8 cellular contexts compared by ENCODE assay signal in genomic region chr3:141231101-141231922, GRCh38. TPM values are rescaled to one million over a fixed set of nuclear protein-coding genes. Genes with fewer than 3 reads are reported as not detected.
DNase-seq lines count a peak whose midpoint lies in the region; ATAC-seq and TF ChIP-seq lines count a peak whose summit lies in the region.

A gene with protein sequence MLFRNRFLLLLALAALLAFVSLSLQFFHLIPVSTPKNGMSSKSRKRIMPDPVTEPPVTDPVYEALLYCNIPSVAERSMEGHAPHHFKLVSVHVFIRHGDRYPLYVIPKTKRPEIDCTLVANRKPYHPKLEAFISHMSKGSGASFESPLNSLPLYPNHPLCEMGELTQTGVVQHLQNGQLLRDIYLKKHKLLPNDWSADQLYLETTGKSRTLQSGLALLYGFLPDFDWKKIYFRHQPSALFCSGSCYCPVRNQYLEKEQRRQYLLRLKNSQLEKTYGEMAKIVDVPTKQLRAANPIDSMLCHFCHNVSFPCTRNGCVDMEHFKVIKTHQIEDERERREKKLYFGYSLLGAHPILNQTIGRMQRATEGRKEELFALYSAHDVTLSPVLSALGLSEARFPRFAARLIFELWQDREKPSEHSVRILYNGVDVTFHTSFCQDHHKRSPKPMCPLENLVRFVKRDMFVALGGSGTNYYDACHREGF (plus strand): TSS chr3:141231825. CDS start chr3:141260176, 28,351 bp downstream.

- TF ChIP-seq CTCF in fibroblast of lung (conservative IDR thresholded peaks at IDR 0.05 in 1 of 2, IDR thresholded peaks at IDR 0.05 in 1 of 2; ENCODE audit: low read depth in 1 of 2, low read length in 2 of 2), result peak; percentile 9 to 44

- DNase-seq in DMS79 (lab: John Stamatoyannopoulos, UW), result peak; percentile 45
- peak; percentile 76 for DNase-seq in HuH-7.5 (ENCODE audit: low spot score)
- peak; percentile 88 for DNase-seq in activated T-helper 1 cell treated with Interleukin-2 at 50 U/mL for 16 hours (ENCODE audit: low read depth)
- DNase-seq in fibroblast of lung (ENCODE audit: low read depth in 2 of 2), result peak; percentile 87 to 89
- peak; percentile 94 for DNase-seq in natural killer cell treated with Interleukin-12 subunit alpha and Interleukin-12 subunit beta and Interleukin-15 and Interleukin-18, amount 100 ng/mL, for 72 hours (ENCODE audit: low spot score)
- DNase-seq in stimulated activated naive CD8-positive, alpha-beta T cell treated with anti-CD3 and anti-CD28 coated beads, Interleukin-15, Interleukin-2, amounts not matched to agents 100 U/mL and 50 U/mL, for 24 hours, result peak; percentile 94

- H3K27me3 Mint-ChIP-seq in natural killer cell treated with Interleukin-12 subunit alpha and Interleukin-12 subunit beta and Interleukin-15 and Interleukin-18, amount 100 ng/mL, for 72 hours, result peaks cover 0 to 3% of the 10 kb centered on the region in 2 donors

- peak within 1 kb of the TSS; percentile 57 for H3K9ac ChIP-seq in fibroblast of lung (ENCODE audit: insufficient read depth, low read length)

- peak; percentile 96 for ATAC-seq in GM21528 (IDR thresholded peaks at IDR 0.05; ENCODE audit: low FRiP score, unreplicated experiment)
- peak; percentile 97 for ATAC-seq in natural killer cell treated with Interleukin-12 subunit alpha and Interleukin-12 subunit beta and Interleukin-15 and Interleukin-18, amount 100 ng/mL, for 72 hours
- peak; percentile 95 for ATAC-seq in stimulated activated naive CD8-positive, alpha-beta T cell treated with anti-CD3 and anti-CD28 coated beads, Interleukin-15, Interleukin-2, amounts not matched to agents 100 U/mL and 50 U/mL, for 24 hours

- no peaks in the 10 kb centered on the region for H3K36me3 ChIP-seq in fibroblast of lung (ENCODE audit: control insufficient read depth, insufficient read depth, low read length)

- H3K4me3 Mint-ChIP-seq in natural killer cell treated with Interleukin-12 subunit alpha and Interleukin-12 subunit beta and Interleukin-15 and Interleukin-18, amount 100 ng/mL, for 72 hours, result peak within 1 kb of the TSS; percentile 87

- no peaks in the 10 kb centered on the region for H3K36me3 Mint-ChIP-seq in natural killer cell treated with Interleukin-12 subunit alpha and Interleukin-12 subunit beta and Interleukin-15 and Interleukin-18, amount 100 ng/mL, for 72 hours

- peak within 1 kb of the TSS; percentile 44 for H3K27ac ChIP-seq in fibroblast of lung (ENCODE audit: insufficient read depth, low read length)

- peak within 1 kb of the TSS; percentile 57 to 76 (median 60) for H3K4me3 ChIP-seq in fibroblast of lung (replicated peaks in 1 of 4; ENCODE audit: control extremely low read depth in 1 of 4, insufficient read depth in 1 of 4, low read depth in 3 of 4, low read length in 4 of 4)

- H3K4me2 ChIP-seq in fibroblast of lung (ENCODE audit: extremely low read depth, insufficient read depth, low read length), result peak within 1 kb of the TSS; percentile 93

- H3K27me3 ChIP-seq in fibroblast of lung (ENCODE audit: control insufficient read depth, insufficient read depth, low read length), result no peaks in the 10 kb centered on the region

- no peaks in the 10 kb centered on the region for H3K9me3 ChIP-seq in fibroblast of lung (ENCODE audit: control insufficient read depth, insufficient read depth, low read depth, low read length)

- H2AFZ ChIP-seq in fibroblast of lung (ENCODE audit: low read length), result peak within 1 kb of the TSS; percentile 76

- peaks cover 7% of the 10 kb centered on the region for H3K4me1 ChIP-seq in fibroblast of lung (ENCODE audit: control insufficient read depth, extremely low read depth, insufficient read depth, low read length)

- no peaks in the 10 kb centered on the region for H3K79me2 ChIP-seq in fibroblast of lung (ENCODE audit: control insufficient read depth, insufficient read depth, low read length)

- peak within 1 kb of the TSS; percentile 90 to 93 for H3K27ac Mint-ChIP-seq in natural killer cell treated with Interleukin-12 subunit alpha and Interleukin-12 subunit beta and Interleukin-15 and Interleukin-18, amount 100 ng/mL, for 72 hours

- H4K20me1 ChIP-seq in fibroblast of lung (ENCODE audit: control insufficient read depth, extremely low read depth, insufficient read depth, low read length), result no peaks in the 10 kb centered on the region

- peaks cover 47 to 55% of the 10 kb centered on the region in 2 donors for H3K4me1 Mint-ChIP-seq in natural killer cell treated with Interleukin-12 subunit alpha and Interleukin-12 subunit beta and Interleukin-15 and Interleukin-18, amount 100 ng/mL, for 72 hours (ENCODE audit: low read depth in 2 of 2)

- H3K9me3 Mint-ChIP-seq in natural killer cell treated with Interleukin-12 subunit alpha and Interleukin-12 subunit beta and Interleukin-15 and Interleukin-18, amount 100 ng/mL, for 72 hours, result no peaks in the 10 kb centered on the region

TF ChIP-seq in PFSK-1, 5 proteins besides CTCF, POLR2A, EP300 and RAD21:
- TF ChIP-seq POLR2AphosphoS5 (IDR thresholded peaks at IDR 0.05; ENCODE audit: low read depth, low read length) (peak; percentile 92), TAF1 (IDR thresholded peaks at IDR 0.05; ENCODE audit: borderline replicate concordance, insufficient read depth, low read length) (peak; percentile 73; the same call in 1 of the 2 replicates), SIN3A (IDR thresholded peaks at IDR 0.05; ENCODE audit: borderline replicate concordance, insufficient read depth, low read length) (no peak), FOXP2 (optimal IDR thresholded peaks at IDR 0.05; ENCODE audit: borderline replicate concordance, extremely low read depth, extremely low read length, insufficient read depth) (peak; percentile 87)
- TF ChIP-seq, protein P1, sequence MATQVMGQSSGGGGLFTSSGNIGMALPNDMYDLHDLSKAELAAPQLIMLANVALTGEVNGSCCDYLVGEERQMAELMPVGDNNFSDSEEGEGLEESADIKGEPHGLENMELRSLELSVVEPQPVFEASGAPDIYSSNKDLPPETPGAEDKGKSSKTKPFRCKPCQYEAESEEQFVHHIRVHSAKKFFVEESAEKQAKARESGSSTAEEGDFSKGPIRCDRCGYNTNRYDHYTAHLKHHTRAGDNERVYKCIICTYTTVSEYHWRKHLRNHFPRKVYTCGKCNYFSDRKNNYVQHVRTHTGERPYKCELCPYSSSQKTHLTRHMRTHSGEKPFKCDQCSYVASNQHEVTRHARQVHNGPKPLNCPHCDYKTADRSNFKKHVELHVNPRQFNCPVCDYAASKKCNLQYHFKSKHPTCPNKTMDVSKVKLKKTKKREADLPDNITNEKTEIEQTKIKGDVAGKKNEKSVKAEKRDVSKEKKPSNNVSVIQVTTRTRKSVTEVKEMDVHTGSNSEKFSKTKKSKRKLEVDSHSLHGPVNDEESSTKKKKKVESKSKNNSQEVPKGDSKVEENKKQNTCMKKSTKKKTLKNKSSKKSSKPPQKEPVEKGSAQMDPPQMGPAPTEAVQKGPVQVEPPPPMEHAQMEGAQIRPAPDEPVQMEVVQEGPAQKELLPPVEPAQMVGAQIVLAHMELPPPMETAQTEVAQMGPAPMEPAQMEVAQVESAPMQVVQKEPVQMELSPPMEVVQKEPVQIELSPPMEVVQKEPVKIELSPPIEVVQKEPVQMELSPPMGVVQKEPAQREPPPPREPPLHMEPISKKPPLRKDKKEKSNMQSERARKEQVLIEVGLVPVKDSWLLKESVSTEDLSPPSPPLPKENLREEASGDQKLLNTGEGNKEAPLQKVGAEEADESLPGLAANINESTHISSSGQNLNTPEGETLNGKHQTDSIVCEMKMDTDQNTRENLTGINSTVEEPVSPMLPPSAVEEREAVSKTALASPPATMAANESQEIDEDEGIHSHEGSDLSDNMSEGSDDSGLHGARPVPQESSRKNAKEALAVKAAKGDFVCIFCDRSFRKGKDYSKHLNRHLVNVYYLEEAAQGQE (IDR thresholded peaks at IDR 0.05; ENCODE audit: insufficient read depth in 1 of 2, low read depth in 2 of 2, low read length in 2 of 2), result 0 out of 4 replicates have a peak, but pooled peaks of 1 of the 2 experiments have one; percentile 22
TF ChIP-seq in PFSK-1: peak in this region for 4.

RNA-seq across cellular contexts. Expression of the gene that starts here (rescaled TPM):
- polyA plus RNA-seq in PFSK-1 (2012; ENCODE audit: insufficient read length, low read depth), result 8.6 TPM
- 5.1 and 6.2 TPM in 2 replicates for total RNA-seq in fibroblast of lung
- polyA plus RNA-seq in fibroblast of lung, result 6.2 and 7.0 TPM in 2 replicates
- polyA plus RNA-seq in fibroblast of lung (2012), result 4.0 and 4.1 TPM in 2 replicates
- polyA minus RNA-seq in fibroblast of lung (ENCODE audit: low replicate concordance), result 10.9 and 16.6 TPM in 2 replicates
- 10 to 100 TPM in 1 of 2 donors, 1 to 10 TPM in 1; 6.3 to 15.2 TPM for total RNA-seq in natural killer cell treated with Interleukin-12 subunit alpha and Interleukin-12 subunit beta and Interleukin-15 and Interleukin-18, amount 100 ng/mL, for 72 hours

Comparison
In these comparisons a context has a peak if more than half of its experiments do, and no peak if none do; other contexts are left out.
1. Peak in every context shown above with its lines: DNase-seq, ATAC-seq, H3K4me3 ChIP-seq and H3K27ac ChIP-seq.